ENCODE assay signal across 1 cellular context in genomic region chr16:49615606-49616005, GRCh38.
TF ChIP-seq lines count a peak whose summit lies in the region.

No MANE protein-coding gene starts in this region.

TF ChIP-seq in H1, 55 proteins besides CTCF, POLR2A, EP300 and RAD21 (continued from another document):
- TF ChIP-seq, protein P1, sequence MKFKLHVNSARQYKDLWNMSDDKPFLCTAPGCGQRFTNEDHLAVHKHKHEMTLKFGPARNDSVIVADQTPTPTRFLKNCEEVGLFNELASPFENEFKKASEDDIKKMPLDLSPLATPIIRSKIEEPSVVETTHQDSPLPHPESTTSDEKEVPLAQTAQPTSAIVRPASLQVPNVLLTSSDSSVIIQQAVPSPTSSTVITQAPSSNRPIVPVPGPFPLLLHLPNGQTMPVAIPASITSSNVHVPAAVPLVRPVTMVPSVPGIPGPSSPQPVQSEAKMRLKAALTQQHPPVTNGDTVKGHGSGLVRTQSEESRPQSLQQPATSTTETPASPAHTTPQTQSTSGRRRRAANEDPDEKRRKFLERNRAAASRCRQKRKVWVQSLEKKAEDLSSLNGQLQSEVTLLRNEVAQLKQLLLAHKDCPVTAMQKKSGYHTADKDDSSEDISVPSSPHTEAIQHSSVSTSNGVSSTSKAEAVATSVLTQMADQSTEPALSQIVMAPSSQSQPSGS (IDR thresholded peaks at IDR 0.05; ENCODE audit: low read length): no peak
- TF ChIP-seq SP1 (IDR thresholded peaks at IDR 0.05; ENCODE audit: low read depth, low read length): no peak
- TF ChIP-seq TAF1 (IDR thresholded peaks at IDR 0.05; ENCODE audit: low read depth, low read length): no peak
- TF ChIP-seq KDM4A (IDR thresholded peaks at IDR 0.05; ENCODE audit: low read depth, low read length, severe bottlenecking): no peak
- TF ChIP-seq CEBPB (IDR thresholded peaks at IDR 0.05; ENCODE audit: low read depth, low read length): no peak
- TF ChIP-seq FOSL1 (IDR thresholded peaks at IDR 0.05; ENCODE audit: insufficient read depth, low read depth, low read length): no peak
- TF ChIP-seq CHD7 (IDR thresholded peaks at IDR 0.05; ENCODE audit: insufficient replicate concordance, low read length): no peak
